Comparison of ENCODE assay signal across 9 cellular contexts in the genomic region with DNA sequence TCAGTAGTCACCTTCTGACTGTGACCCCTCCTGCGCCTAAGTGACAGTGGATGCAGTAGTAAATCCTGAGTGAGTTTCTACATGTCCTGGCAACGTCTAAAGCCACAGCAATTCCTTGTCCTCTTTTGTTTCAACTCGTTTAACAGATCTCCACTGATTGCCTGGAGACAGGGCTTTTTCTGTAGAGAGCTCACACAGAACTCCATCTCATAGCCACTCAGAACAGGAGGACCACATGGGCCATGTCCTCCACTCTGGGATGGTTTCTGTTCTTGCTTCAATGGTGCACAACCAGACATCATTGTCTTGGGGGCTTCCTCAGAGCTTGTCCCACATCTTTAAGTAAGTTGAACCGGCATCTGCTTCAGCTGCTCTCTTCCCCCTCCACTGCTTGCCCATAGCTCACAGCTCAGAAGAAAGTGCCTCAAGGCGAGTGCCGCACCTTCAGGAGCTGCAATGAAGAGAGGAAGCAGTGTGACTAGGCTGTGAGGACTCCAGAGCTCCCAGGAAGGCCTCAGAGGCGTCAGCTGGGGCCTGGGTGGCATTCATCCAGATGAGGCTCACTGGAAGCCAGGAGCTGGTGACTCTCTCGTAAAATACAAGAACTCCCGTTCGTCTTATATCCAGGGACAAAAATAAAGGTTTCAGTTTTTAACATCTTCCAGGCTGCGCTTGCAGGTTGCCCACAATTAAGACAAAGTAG. TPM values are rescaled to one million over a fixed set of nuclear protein-coding genes. Genes with fewer than 3 reads are reported as not detected.
DNase-seq lines count a peak whose midpoint lies in the region; ATAC-seq, FAIRE-seq and TF ChIP-seq lines count a peak whose summit lies in the region.
"Had no signal": no experiment of that assay in that cellular context is flagged by ENCODE, and none has a peak within 500 bp of the region (broad histone marks: within the 10 kb centered on the region; RNA-seq: fewer than 3 reads in every experiment).

No MANE protein-coding gene starts in this region.

- TF ChIP-seq CTCF in HepG2 (CRISPR knock-in tag; IDR thresholded peaks at IDR 0.05) = no peak

- H3K4me1 ChIP-seq in HepG2 (ENCODE audit: insufficient read depth, low read length) = no peaks in the 10 kb centered on the region; the same call in 1 of the 2 replicates

- no peak for ATAC-seq in HepG2
- no peak for ATAC-seq in GM21390 (IDR thresholded peaks at IDR 0.05; ENCODE audit: unreplicated experiment)

- CTCF ChIA-PET in HepG2 (lab: Yijun Ruan, JAX; ENCODE audit: low intra/inter-chr PET ratio, low total read pairs) = no interaction called here

- no peak overlapping the region for H3K4me3 ChIP-seq in HepG2 (replicated peaks in 1 of 3; ENCODE audit: insufficient read depth in 1 of 3, low read depth in 2 of 3, low read length in 3 of 3)

- H3K36me3 ChIP-seq in HepG2 (replicated peaks in 1 of 2; ENCODE audit: control insufficient read depth in 1 of 2, insufficient read depth in 2 of 2, low read length in 2 of 2) = no peaks in the 10 kb centered on the region

- H3K27ac Mint-ChIP-seq in dendritic cell treated with granulocyte-macrophage colony-stimulating factor and Interleukin-4, amounts not matched to agents 40 ng/mL and 50 ng/mL, for 4 days = peak overlapping the region; percentile 25

- H3K27ac ChIP-seq in HepG2 (ENCODE audit: extremely low read length, insufficient read depth, low read length) = no peak overlapping the region

- DNase-seq in C1 segment of cervical spinal cord (lab: John Stamatoyannopoulos, UW) = peak in 10 of 14 donors; percentile 8 to 70 (median 28)
- peak; percentile 51 for DNase-seq in RPMI7951 (ENCODE audit: low read depth)
- DNase-seq in nucleus accumbens (lab: John Stamatoyannopoulos, UW) = peak in 38 of 56 donors; percentile 4 to 67 (median 30)
- DNase-seq in RCC 7860 (ENCODE audit: low spot score) = no peak
- DNase-seq in HepG2 (ENCODE audit: low spot score) = no peak
- no peak for DNase-seq in NAMALWA (ENCODE audit: low spot score)
- DNase-seq: NCI-H446 treated with DMSO at 0.1 percent for 48 hours had no signal

- H3K9me3 ChIP-seq in HepG2 (ENCODE audit: low read length) = no peaks in the 10 kb centered on the region

- H3K36me3 Mint-ChIP-seq in dendritic cell treated with granulocyte-macrophage colony-stimulating factor and Interleukin-4, amounts not matched to agents 40 ng/mL and 50 ng/mL, for 4 days (ENCODE audit: low read depth) = peaks cover 98% of the 10 kb centered on the region

- peaks cover 27% of the 10 kb centered on the region for H3K4me1 Mint-ChIP-seq in dendritic cell treated with granulocyte-macrophage colony-stimulating factor and Interleukin-4, amounts not matched to agents 40 ng/mL and 50 ng/mL, for 4 days (ENCODE audit: low read depth)

- WGBS in HepG2 (ENCODE audit: low lambda C conversion rate) = 59% methylated on average over 11 of the region's 11 CpGs

- POLR2A ChIA-PET in HepG2 (lab: Yijun Ruan, JAX) = no interaction called here

- no peak for TF ChIP-seq RAD21 in HepG2 (CRISPR knock-in tag; IDR thresholded peaks at IDR 0.05)

- no peak overlapping the region for H3K4me2 ChIP-seq in HepG2 (ENCODE audit: low read depth, low read length)

- no peaks in the 10 kb centered on the region for H3K27me3 Mint-ChIP-seq in dendritic cell treated with granulocyte-macrophage colony-stimulating factor and Interleukin-4, amounts not matched to agents 40 ng/mL and 50 ng/mL, for 4 days

- no peaks in the 10 kb centered on the region for H3K9me3 Mint-ChIP-seq in dendritic cell treated with granulocyte-macrophage colony-stimulating factor and Interleukin-4, amounts not matched to agents 40 ng/mL and 50 ng/mL, for 4 days

- no peaks in the 10 kb centered on the region for H3K79me2 ChIP-seq in HepG2 (ENCODE audit: insufficient read depth, low read length)

- no peaks in the 10 kb centered on the region for H4K20me1 ChIP-seq in HepG2 (ENCODE audit: insufficient read depth, low read length)

- H3K9ac ChIP-seq in HepG2 (ENCODE audit: insufficient read depth, low read depth, low read length) = no peak overlapping the region

- H2AFZ ChIP-seq in HepG2 (ENCODE audit: low read length) = no peak overlapping the region

- in situ Hi-C loops in HepG2 (cut with HindIII; ENCODE audit: extremely low pct_ligation_motif_present, low pct_unique_long_range_greater_than_20kb) = no loop called here

- TF ChIP-seq EP300 in HepG2 (IDR thresholded peaks at IDR 0.05; ENCODE audit: low read depth in 2 of 2, low read length in 2 of 2) = no peak
- no peak for TF ChIP-seq EP300 in HepG2 (CRISPR knock-in tag; IDR thresholded peaks at IDR 0.05; ENCODE audit: borderline replicate concordance)

- intact Hi-C loops in dendritic cell treated with granulocyte-macrophage colony-stimulating factor and Interleukin-4, amounts not matched to agents 40 ng/mL and 50 ng/mL, for 4 days (cut with micrococcal nuclease) = loop anchor here (5.0 kb wide), 1 partner anchor 36 kb away; a partner anchor contains a TSS
- intact Hi-C loops in HepG2 (cut with micrococcal nuclease; ENCODE audit: unreplicated experiment) = no loop called here

- no peak overlapping the region for H3K4me3 Mint-ChIP-seq in dendritic cell treated with granulocyte-macrophage colony-stimulating factor and Interleukin-4, amounts not matched to agents 40 ng/mL and 50 ng/mL, for 4 days

- no TSS peak for BruUV-seq in HepG2 (replicated peaks; lab: Mats Ljungman, UMichigan)

- FAIRE-seq in RCC 7860 (lab: Jason Lieb, UNC) = no peak
- no peak for FAIRE-seq in HepG2 (lab: Jason Lieb, UNC)

- TF ChIP-seq POLR2A in HepG2 (IDR thresholded peaks at IDR 0.05; ENCODE audit: insufficient read depth in 1 of 2, low read depth in 2 of 2, low read length in 2 of 2) = no peak

- H3K27me3 ChIP-seq in HepG2 (ENCODE audit: control insufficient read depth in 1 of 2, insufficient read depth in 2 of 2, low read length in 2 of 2) = no peaks in the 10 kb centered on the region; a peak in 1 of 5 replicates

TF ChIP-seq in HepG2, 621 proteins besides CTCF, POLR2A, EP300 and RAD21 (continues in another document):
- TF ChIP-seq, protein P1, sequence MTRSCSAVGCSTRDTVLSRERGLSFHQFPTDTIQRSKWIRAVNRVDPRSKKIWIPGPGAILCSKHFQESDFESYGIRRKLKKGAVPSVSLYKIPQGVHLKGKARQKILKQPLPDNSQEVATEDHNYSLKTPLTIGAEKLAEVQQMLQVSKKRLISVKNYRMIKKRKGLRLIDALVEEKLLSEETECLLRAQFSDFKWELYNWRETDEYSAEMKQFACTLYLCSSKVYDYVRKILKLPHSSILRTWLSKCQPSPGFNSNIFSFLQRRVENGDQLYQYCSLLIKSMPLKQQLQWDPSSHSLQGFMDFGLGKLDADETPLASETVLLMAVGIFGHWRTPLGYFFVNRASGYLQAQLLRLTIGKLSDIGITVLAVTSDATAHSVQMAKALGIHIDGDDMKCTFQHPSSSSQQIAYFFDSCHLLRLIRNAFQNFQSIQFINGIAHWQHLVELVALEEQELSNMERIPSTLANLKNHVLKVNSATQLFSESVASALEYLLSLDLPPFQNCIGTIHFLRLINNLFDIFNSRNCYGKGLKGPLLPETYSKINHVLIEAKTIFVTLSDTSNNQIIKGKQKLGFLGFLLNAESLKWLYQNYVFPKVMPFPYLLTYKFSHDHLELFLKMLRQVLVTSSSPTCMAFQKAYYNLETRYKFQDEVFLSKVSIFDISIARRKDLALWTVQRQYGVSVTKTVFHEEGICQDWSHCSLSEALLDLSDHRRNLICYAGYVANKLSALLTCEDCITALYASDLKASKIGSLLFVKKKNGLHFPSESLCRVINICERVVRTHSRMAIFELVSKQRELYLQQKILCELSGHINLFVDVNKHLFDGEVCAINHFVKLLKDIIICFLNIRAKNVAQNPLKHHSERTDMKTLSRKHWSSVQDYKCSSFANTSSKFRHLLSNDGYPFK (CRISPR knock-in tag; IDR thresholded peaks at IDR 0.05; ENCODE audit: borderline replicate concordance) = no peak
- TF ChIP-seq ERF (CRISPR knock-in tag; IDR thresholded peaks at IDR 0.05) (no peak), KDM5B (CRISPR knock-in tag; IDR thresholded peaks at IDR 0.05; ENCODE audit: borderline replicate concordance) (no peak)

RNA-seq across cellular contexts. Expression of a gene that starts 37.4 kb away (rescaled TPM):
- 83.2 and 98.5 TPM in 2 replicates for total RNA-seq in RPMI7951 (2014; rRNA removed; shearing (Covaris generic))
- 1.3 TPM in 2 replicates for total RNA-seq in HepG2 (2016; rRNA removed; fragmentation: Illumina TruSeq; extraction: Trizol)
- 1.4 and 2.7 TPM in 2 replicates for total RNA-seq in HepG2 (2016; cell fraction: cytosol; rRNA removed; fragmentation: Illumina TruSeq; extraction: Trizol; ENCODE audit: low read depth)
- 1.3 and 1.4 TPM in 2 replicates for total RNA-seq in HepG2 (2016; cell fraction: insoluble cytoplasmic fraction; rRNA removed; fragmentation: Illumina TruSeq; extraction: Trizol)
- 3.0 and 3.4 TPM in 2 replicates for total RNA-seq in HepG2 (2016; cell fraction: membrane; rRNA removed; fragmentation: Illumina TruSeq; extraction: Trizol)
- total RNA-seq in HepG2 (2016; cell fraction: nucleus; rRNA removed; fragmentation: Illumina TruSeq; extraction: Trizol) = 1.9 and 2.0 TPM in 2 replicates
- 2.0 and 2.1 TPM in 2 replicates for polyA plus RNA-seq in HepG2 (2011; rRNA removed)
- polyA plus RNA-seq in HepG2 (2011; cell fraction: cytosol; rRNA removed) = 0.91 and 1.9 TPM in 2 replicates
- polyA plus RNA-seq in HepG2 (2011; cell fraction: nucleus; rRNA removed) = 1.2 and 1.9 TPM in 2 replicates
- 1.2 and 1.4 TPM in 2 replicates for polyA plus RNA-seq in HepG2 (2012)
- polyA plus RNA-seq in HepG2 (2016; cell fraction: cytosol; fragmentation: Illumina TruSeq; extraction: Trizol; ENCODE audit: low read depth) = 2.0 and 2.2 TPM in 2 replicates
- 1.2 and 1.5 TPM in 2 replicates for polyA plus RNA-seq in HepG2 (2016; cell fraction: insoluble cytoplasmic fraction; fragmentation: Illumina TruSeq; extraction: Trizol; ENCODE audit: low read depth)
- polyA plus RNA-seq in HepG2 (2016; cell fraction: membrane; fragmentation: Illumina TruSeq; extraction: Trizol; ENCODE audit: low read depth) = 1.9 and 2.8 TPM in 2 replicates
- 2.6 and 2.7 TPM in 2 replicates for polyA plus RNA-seq in HepG2 (2016; cell fraction: nucleus; fragmentation: Illumina TruSeq; extraction: Trizol; ENCODE audit: insufficient read depth, low read depth)
- polyA minus RNA-seq in HepG2 (2011; rRNA and poly(A)+ RNA removed; ENCODE audit: low replicate concordance) = 1.2 and 2.0 TPM in 2 replicates
- polyA minus RNA-seq in HepG2 (2011; cell fraction: cytosol; rRNA and poly(A)+ RNA removed) = 0.97 and 1.6 TPM in 2 replicates
- polyA minus RNA-seq in HepG2 (2011; cell fraction: nucleus; rRNA and poly(A)+ RNA removed) = 5.7 and 6.5 TPM in 2 replicates

Comparison
In these comparisons a context has a peak if more than half of its experiments do, and no peak if none do; other contexts are left out.
1. DNase-seq: peak in C1 segment of cervical spinal cord (10 of 14), RPMI7951 (single experiment) and nucleus accumbens (38 of 56); none in RCC 7860 (single experiment), HepG2 (single experiment) and NAMALWA (single experiment).
2. RNA of a gene that starts 37.4 kb away (total RNA-seq): 83.2 to 98.5 TPM in RPMI7951; 1.3 to 3.4 TPM in HepG2; every median in the first group is over 10 times any median in the second.